11 cellular contexts compared by ENCODE assay signal in genomic region chr3:123194552-123194951, GRCh38. TPM values are rescaled to one million over a fixed set of nuclear protein-coding genes. Genes with fewer than 3 reads are reported as not detected.
DNase-seq lines count a peak whose midpoint lies in the region; ATAC-seq, FAIRE-seq and TF ChIP-seq lines count a peak whose summit lies in the region.
"Had no signal": no experiment of that assay in that cellular context is flagged by ENCODE, and none has a peak within 500 bp of the region (broad histone marks: within the 10 kb centered on the region; RNA-seq: fewer than 3 reads in every experiment).

No MANE protein-coding gene starts in this region.

- H2AFZ ChIP-seq in K562 (ENCODE audit: low read depth, low read length) = no peak overlapping the region

- 19% methylated on average over 5 of the region's 10 CpGs for WGBS in K562 (ENCODE audit: insufficient coverage, low coverage, missing lambda C conversion rate)
- WGBS in upper lobe of left lung, 2 donors = 50 to 57% methylated on average over 10 of the region's 10 CpGs

- peak; percentile 55 to 61 (median 59) for TF ChIP-seq CTCF in K562 (IDR thresholded peaks at IDR 0.05 in 2 of 3, conservative IDR thresholded peaks at IDR 0.05 in 1 of 3; ENCODE audit: insufficient read depth in 2 of 3, low read depth in 1 of 3, low read length in 3 of 3)
- peak in 3 of 6 experiments; percentile 7 to 22 (median 21) for TF ChIP-seq CTCF in upper lobe of left lung (IDR thresholded peaks at IDR 0.05)

- in situ Hi-C loops in K562 (cut with MboI) (no loop called here), KBM-7 (cut with MboI; ENCODE audit: low pct_unique_long_range_greater_than_20kb, low sequenced_read_pairs) (no loop called here)

- TF ChIP-seq RAD21 in K562 (CRISPR knock-in tag; conservative IDR thresholded peaks at IDR 0.05 in 1 of 2, IDR thresholded peaks at IDR 0.05 in 1 of 2) = peak in 1 of 2 experiments; percentile 31; a peak in 2 of 4 replicates

- H3K27me3 ChIP-seq in K562 (ENCODE audit: control insufficient read depth in 2 of 2, insufficient read depth in 2 of 2, low read length in 2 of 2) (no peaks in the 10 kb centered on the region), upper lobe of left lung (no peaks in the 10 kb centered on the region)
- H3K27me3 ChIP-seq: BLaER1 had no signal

- H3K27ac ChIP-seq in K562 (ENCODE audit: extremely low read depth, low read depth, low read length) (no peak overlapping the region), upper lobe of left lung (no peak overlapping the region)
- H3K27ac ChIP-seq: BLaER1 had no signal

- no peaks in the 10 kb centered on the region for H3K79me2 ChIP-seq in K562 (ENCODE audit: control insufficient read depth, insufficient read depth, low read length)

- intact Hi-C loops in Right ventricle myocardium superior (cut with DNase I) (loop anchor here (5.0 kb wide), 1 partner anchor 48 kb away; no protein-coding TSS in a partner anchor), Right ventricle myocardium inferior (cut with DNase I) (no loop called here), K562 (cut with micrococcal nuclease) (no loop called here)

- H3K9ac ChIP-seq in K562 (ENCODE audit: insufficient read depth in 1 of 2, low read depth in 2 of 2, low read length in 2 of 2) = no peak overlapping the region
- H3K9ac ChIP-seq: BLaER1 had no signal

- peak; percentile 36 for ATAC-seq in Right ventricle myocardium superior (ENCODE audit: poor library complexity)
- no peak for ATAC-seq in Right ventricle myocardium inferior
- peak; percentile 95 for ATAC-seq in K562
- ATAC-seq in upper lobe of left lung (ENCODE audit: low FRiP score in 2 of 2) = no peak
- no peak for ATAC-seq in HG03196 (IDR thresholded peaks at IDR 0.05; ENCODE audit: unreplicated experiment)
- no peak for ATAC-seq in HG02763 (IDR thresholded peaks at IDR 0.05; ENCODE audit: unreplicated experiment)
- ATAC-seq: stimulated activated naive B cell treated with anti-CD40 and anti-IgM and Interleukin-4, amounts not matched to agents 10 μg/mL and 1 μg/mL and 100 μg/mL, for 72 hours had no signal

- H3K36me3 ChIP-seq in K562 (ENCODE audit: control insufficient read depth, insufficient read depth, low read length) (no peaks in the 10 kb centered on the region), upper lobe of left lung (no peaks in the 10 kb centered on the region)
- H3K36me3 ChIP-seq: BLaER1 had no signal

- no peaks in the 10 kb centered on the region for H3K9me1 ChIP-seq in K562 (ENCODE audit: control insufficient read depth, insufficient read depth, low read length)

- H3K4me3 ChIP-seq in K562 (no peak overlapping the region), upper lobe of left lung (no peak overlapping the region)
- H3K4me3 ChIP-seq: BLaER1 had no signal

- H3K4me1 ChIP-seq in K562 (replicated peaks in 1 of 2; ENCODE audit: control insufficient read depth in 2 of 2, insufficient read depth in 2 of 2, low read length in 2 of 2) = no peaks in the 10 kb centered on the region; a peak in 2 of 5 replicates
- no peaks in the 10 kb centered on the region for H3K4me1 ChIP-seq in upper lobe of left lung
- H3K4me1 ChIP-seq: BLaER1 had no signal

- POLR2A ChIA-PET in K562 (lab: Yijun Ruan, JAX) = interaction anchor here (0.6 kb wide), 1 partner anchor 10 kb away, joined by 3 read pairs; no protein-coding TSS in a partner anchor

- H3K4me2 ChIP-seq in K562 (ENCODE audit: insufficient read depth, low read length) = no peak overlapping the region
- H3K4me2 ChIP-seq: BLaER1 had no signal

- no peak for DNase-seq in Right ventricle myocardium superior
- DNase-seq in Right ventricle myocardium inferior (ENCODE audit: missing footprints) = no peak
- peak; percentile 32 to 57 (median 49) for DNase-seq in K562 (ENCODE audit: extremely low read depth in 1 of 4, low spot score in 3 of 4)
- DNase-seq in islet precursor cell = peak; percentile 84
- DNase-seq in upper lobe of left lung = peak; percentile 29 to 63
- DNase-seq in KBM-7 = no peak
- DNase-seq: NCI-H1694; stimulated activated naive B cell treated with anti-CD40 and anti-IgM and Interleukin-4, amounts not matched to agents 10 μg/mL and 1 μg/mL and 100 μg/mL, for 72 hours had no signal

- no peaks in the 10 kb centered on the region for H3K9me3 ChIP-seq in K562 (replicated peaks; ENCODE audit: control insufficient read depth, insufficient read depth, low read depth, low read length)
- H3K9me3 ChIP-seq in upper lobe of left lung = no peaks in the 10 kb centered on the region

- no peaks in the 10 kb centered on the region for H4K20me1 ChIP-seq in K562 (replicated peaks; ENCODE audit: control insufficient read depth, insufficient read depth, low read length)
- H4K20me1 ChIP-seq: BLaER1 had no signal

- TF ChIP-seq POLR2A in K562 (conservative IDR thresholded peaks at IDR 0.05) (no peak), upper lobe of left lung (IDR thresholded peaks at IDR 0.05) (no peak)

- TF ChIP-seq EP300 in K562 (IDR thresholded peaks at IDR 0.05; ENCODE audit: low read length) (no peak), upper lobe of left lung (IDR thresholded peaks at IDR 0.05) (no peak)

- no peak for FAIRE-seq in K562 (lab: Jason Lieb, UNC)

- BruUV-seq in K562 (replicated peaks; lab: Mats Ljungman, UMichigan) = no TSS peak

- CTCF ChIA-PET in K562 (lab: Yijun Ruan, JAX; ENCODE audit: low intra/inter-chr PET ratio) = no interaction called here

TF ChIP-seq in K562, 482 proteins besides CTCF, POLR2A, EP300 and RAD21:
- no peak for TF ChIP-seq ZSCAN29 (IDR thresholded peaks at IDR 0.05)
- TF ChIP-seq VEZF1 (CRISPR knock-in tag; IDR thresholded peaks at IDR 0.05) = 0 out of 2 replicates have a peak, but pooled peaks have one; percentile 20
TF ChIP-seq in K562: peak in this region for 1.

RNA-seq across cellular contexts. Expression of gene SEC22A, which starts 7.2 kb away (rescaled TPM):
- total RNA-seq in Right ventricle myocardium superior (6.5 TPM), Right ventricle myocardium inferior (14.6 TPM), K562 (2014; rRNA removed) (9.5 and 13.3 TPM in 2 replicates), K562 (2014; rRNA removed; fragmentation: Illumina TruSeq; extraction: Trizol) (20.5 and 24.9 TPM in 2 replicates), K562 (2015; rRNA removed; fragmentation: Illumina TruSeq; extraction: Trizol) (18.5 and 19.5 TPM in 2 replicates), K562 (2021) (7.9 and 13.5 TPM in 2 replicates), upper lobe of left lung (10 to 100 TPM in 5 of 6 donors, 1 to 10 TPM in 1; 5.5 to 22.5 (median 12.3) TPM)
- total RNA-seq in K562 (2011; cell fraction: chromatin; rRNA removed; ENCODE audit: low replicate concordance) = 18.1 and 37.0 TPM in 2 replicates
- 14.5 and 21.4 TPM in 2 replicates for total RNA-seq in K562 (2011; cell fraction: nucleolus; rRNA removed)
- total RNA-seq in K562 (2011; cell fraction: nucleoplasm; rRNA removed) = 20.3 and 24.5 TPM in 2 replicates
- polyA plus RNA-seq in K562 (2011; rRNA removed) (26.6 and 32.3 TPM in 2 replicates), K562 (2014; fragmentation: Illumina TruSeq; extraction: Trizol) (20.0 and 24.1 TPM in 2 replicates), K562 (2014; fragmentation: Nextera tagmentation; extraction: Ambion mirVana) (10 to 100 TPM; 35.7 to 44.5 TPM), K562 (2014; rRNA removed) (13.5 and 18.6 TPM in 2 replicates)
- polyA plus RNA-seq in K562 (2011; cell fraction: cytosol; rRNA removed) = 15.2 and 28.5 TPM in 2 replicates
- polyA plus RNA-seq in K562 (2011; cell fraction: nucleus; rRNA removed) = 14.0 and 25.8 TPM in 2 replicates
- polyA plus RNA-seq in K562 (2012) = 11.0 and 14.3 TPM in 2 replicates
- polyA minus RNA-seq in K562 (2011; rRNA and poly(A)+ RNA removed) = 15.8 and 20.5 TPM in 2 replicates
- polyA minus RNA-seq in K562 (2011; cell fraction: cytosol; rRNA and poly(A)+ RNA removed) = 4.4 and 9.3 TPM in 2 replicates
- 10.4 and 15.9 TPM in 2 replicates for polyA minus RNA-seq in K562 (2011; cell fraction: nucleus; rRNA and poly(A)+ RNA removed)

Comparison
In these comparisons a context has a peak if more than half of its experiments do, and no peak if none do; other contexts are left out.
1. ATAC-seq: peak in Right ventricle myocardium superior (single experiment) and K562 (single experiment); none in Right ventricle myocardium inferior (single experiment), upper lobe of left lung (0 of 2), HG03196 (single experiment) and HG02763 (single experiment).
2. DNase-seq: peak in K562 (4 of 4), islet precursor cell (single experiment) and upper lobe of left lung (2 of 2); none in Right ventricle myocardium superior (single experiment), Right ventricle myocardium inferior (single experiment) and KBM-7 (single experiment).